10 cellular contexts compared by ENCODE assay signal in genomic region chr10:44946201-44946600, GRCh38. TPM values are rescaled to one million over a fixed set of nuclear protein-coding genes. Genes with fewer than 3 reads are reported as not detected.
DNase-seq lines count a peak whose midpoint lies in the region; ATAC-seq and TF ChIP-seq lines count a peak whose summit lies in the region.
"Had no signal": no experiment of that assay in that cellular context is flagged by ENCODE, and none has a peak within 500 bp of the region (broad histone marks: within the 10 kb centered on the region; RNA-seq: fewer than 3 reads in every experiment).

No MANE protein-coding gene starts in this region.

- H3K27ac ChIP-seq in smooth muscle cell (ENCODE audit: low read depth): no peak overlapping the region

- no peak for TF ChIP-seq CTCF in smooth muscle cell (IDR thresholded peaks at IDR 0.05; ENCODE audit: borderline replicate concordance, insufficient read depth, poor library complexity, severe bottlenecking)

- DNase-seq in EH (ENCODE audit: low read depth): peak; percentile 40
- DNase-seq in immature natural killer cell: no peak
- DNase-seq in smooth muscle cell (lab: John Stamatoyannopoulos, UW; ENCODE audit: unreplicated experiment): no peak
- no peak for DNase-seq in activated naive CD4-positive, alpha-beta T cell treated with Interleukin-2 at 50 U/mL for 16 hours
- no peak for DNase-seq in NCI-H446 (lab: John Stamatoyannopoulos, UW)
- DNase-seq: activated CD4-positive, alpha-beta T cell treated with anti-CD3 and anti-CD28 coated beads, Interleukin-2, amount 50 U/mL, for 1 hour; NCI-H526 had no signal

- H3K36me3 Mint-ChIP-seq in immature natural killer cell: peaks cover 7 to 23% (median 16%) of the 10 kb centered on the region in 3 donors

- no peak overlapping the region for H2AFZ ChIP-seq in smooth muscle cell (ENCODE audit: low read depth)

- no peak overlapping the region for H3K4me3 ChIP-seq in smooth muscle cell

- no peak overlapping the region for H3K4me2 ChIP-seq in smooth muscle cell

- H3K36me3 ChIP-seq in smooth muscle cell (ENCODE audit: low read depth): no peaks in the 10 kb centered on the region

- H3K4me1 ChIP-seq in smooth muscle cell (ENCODE audit: low read depth): no peaks in the 10 kb centered on the region

- H3K9me3 ChIP-seq in smooth muscle cell (replicated peaks; ENCODE audit: low read depth): peaks cover 8% of the 10 kb centered on the region

- H3K79me2 ChIP-seq in smooth muscle cell (ENCODE audit: low read depth): no peaks in the 10 kb centered on the region

- H3K4me3 Mint-ChIP-seq in immature natural killer cell: peak overlapping the region; percentile 38 to 63 (median 51)

- 71% methylated on average over 2 of the region's 2 CpGs for whole genome bisulfite sequencing in smooth muscle cell (ENCODE audit: low lambda C conversion rate)

- H3F3A ChIP-seq in smooth muscle cell (ENCODE audit: low read depth): no peaks in the 10 kb centered on the region

- no peaks in the 10 kb centered on the region for H3K27me3 ChIP-seq in smooth muscle cell (ENCODE audit: low read depth)

- peaks cover 10 to 13% of the 10 kb centered on the region in 2 donors for H3K4me1 Mint-ChIP-seq in immature natural killer cell

- H3K27me3 Mint-ChIP-seq in immature natural killer cell (ENCODE audit: low read depth in 3 of 3): peaks cover 0 to 10% (median 5%) of the 10 kb centered on the region in 3 donors

- H4K20me1 ChIP-seq in smooth muscle cell (ENCODE audit: low read depth): no peaks in the 10 kb centered on the region

- peak overlapping the region; percentile 1 to 88 (median 74) for H3K27ac Mint-ChIP-seq in immature natural killer cell

- peaks cover 4 to 21% (median 15%) of the 10 kb centered on the region in 6 donors for H3K9me3 Mint-ChIP-seq in immature natural killer cell

- ATAC-seq in GM21367 (IDR thresholded peaks at IDR 0.05; ENCODE audit: unreplicated experiment) (peak; percentile 59), HG03469 (IDR thresholded peaks at IDR 0.05; ENCODE audit: unreplicated experiment) (peak; percentile 53), GM21528 (IDR thresholded peaks at IDR 0.05; ENCODE audit: low FRiP score, unreplicated experiment) (no peak)

- H3K9ac ChIP-seq in smooth muscle cell (ENCODE audit: low read depth): no peak overlapping the region

RNA-seq across cellular contexts. Expression of gene RASSF4, which starts 13.4 kb away (rescaled TPM):
- polyA plus RNA-seq in immature natural killer cell: 10 to 100 TPM; 36.7 to 45.6 (median 38.0) TPM
- 6.5 and 8.3 TPM in 2 replicates for total RNA-seq in smooth muscle cell
- polyA plus RNA-seq in smooth muscle cell: 13.0 and 14.8 TPM in 2 replicates

RNA-seq across cellular contexts. Expression of gene DEPP1, which starts 32.4 kb away (rescaled TPM):
- polyA plus RNA-seq in immature natural killer cell: not detected
- total RNA-seq in smooth muscle cell: 10.1 and 13.2 TPM in 2 replicates
- polyA plus RNA-seq in smooth muscle cell: 12.9 and 18.8 TPM in 2 replicates

RNA-seq across cellular contexts. Expression of gene TMEM72, which starts 35.1 kb away (rescaled TPM):
- polyA plus RNA-seq in immature natural killer cell: not detected
- not detected in 2 replicates for total RNA-seq in smooth muscle cell
- not detected in 2 replicates for polyA plus RNA-seq in smooth muscle cell

RNA-seq across cellular contexts. Expression of gene ZNF22, which starts 54.5 kb away (rescaled TPM):
- polyA plus RNA-seq in immature natural killer cell (10 to 100 TPM; 53.4 to 73.5 (median 58.8) TPM), smooth muscle cell (30.7 and 31.3 TPM in 2 replicates)
- total RNA-seq in smooth muscle cell: 38.9 and 42.6 TPM in 2 replicates

Comparison
In these comparisons a context has a peak if more than half of its experiments do, and no peak if none do; other contexts are left out.
1. RNA of gene DEPP1, which starts 32.4 kb away (polyA plus RNA-seq): 12.9 to 18.8 TPM in smooth muscle cell; not detected in immature natural killer cell; every median in the first group is over 10 times any median in the second.